In the genomic region with DNA sequence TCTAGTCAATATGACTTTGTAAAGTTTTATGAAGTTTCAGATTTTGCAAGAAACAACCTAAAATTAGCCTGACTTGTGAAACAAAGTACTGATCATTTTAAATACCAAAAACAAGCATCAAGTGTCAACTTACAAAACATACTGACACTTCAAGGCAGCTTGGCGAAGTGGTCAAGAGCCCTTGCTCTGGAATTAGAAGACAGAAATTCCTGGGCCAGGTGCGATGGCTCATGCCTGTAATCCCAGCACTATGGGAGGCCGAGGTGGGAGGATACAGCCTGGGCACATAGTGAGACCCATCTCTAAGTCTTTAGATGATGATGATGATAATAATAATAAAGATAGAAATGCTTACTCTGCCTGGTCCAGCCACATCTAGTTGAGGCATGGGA, we compare ENCODE assay signal across 2 cellular contexts.
TF ChIP-seq lines count a peak whose summit lies in the region.

No MANE protein-coding gene starts in this region.

TF ChIP-seq in HCT116, 20 proteins besides CTCF, POLR2A, EP300 and RAD21:
- TF ChIP-seq CEBPB (IDR thresholded peaks at IDR 0.05; ENCODE audit: low read depth) (no peak), EGR1 (IDR thresholded peaks at IDR 0.05; ENCODE audit: low read depth) (no peak), JUND (IDR thresholded peaks at IDR 0.05) (0 out of 2 replicates have a peak, but pooled peaks have one; percentile 6)
TF ChIP-seq in HCT116: peak in this region for 1.

TF ChIP-seq in SK-N-SH, 30 proteins besides CTCF, POLR2A, EP300 and RAD21:
- TF ChIP-seq TEAD4 (IDR thresholded peaks at IDR 0.05; ENCODE audit: borderline replicate concordance, insufficient read depth), result no peak
- no peak for TF ChIP-seq POLR2AphosphoS5 (IDR thresholded peaks at IDR 0.05; ENCODE audit: low read depth, low read length)
- TF ChIP-seq TAF1 (IDR thresholded peaks at IDR 0.05; ENCODE audit: borderline replicate concordance, low read depth, low read length), result no peak
- TF ChIP-seq, protein P1, sequence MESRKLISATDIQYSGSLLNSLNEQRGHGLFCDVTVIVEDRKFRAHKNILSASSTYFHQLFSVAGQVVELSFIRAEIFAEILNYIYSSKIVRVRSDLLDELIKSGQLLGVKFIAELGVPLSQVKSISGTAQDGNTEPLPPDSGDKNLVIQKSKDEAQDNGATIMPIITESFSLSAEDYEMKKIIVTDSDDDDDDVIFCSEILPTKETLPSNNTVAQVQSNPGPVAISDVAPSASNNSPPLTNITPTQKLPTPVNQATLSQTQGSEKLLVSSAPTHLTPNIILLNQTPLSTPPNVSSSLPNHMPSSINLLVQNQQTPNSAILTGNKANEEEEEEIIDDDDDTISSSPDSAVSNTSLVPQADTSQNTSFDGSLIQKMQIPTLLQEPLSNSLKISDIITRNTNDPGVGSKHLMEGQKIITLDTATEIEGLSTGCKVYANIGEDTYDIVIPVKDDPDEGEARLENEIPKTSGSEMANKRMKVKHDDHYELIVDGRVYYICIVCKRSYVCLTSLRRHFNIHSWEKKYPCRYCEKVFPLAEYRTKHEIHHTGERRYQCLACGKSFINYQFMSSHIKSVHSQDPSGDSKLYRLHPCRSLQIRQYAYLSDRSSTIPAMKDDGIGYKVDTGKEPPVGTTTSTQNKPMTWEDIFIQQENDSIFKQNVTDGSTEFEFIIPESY (IDR thresholded peaks at IDR 0.05; ENCODE audit: borderline replicate concordance, low read depth), result no peak
- no peak for TF ChIP-seq FOSL2 (IDR thresholded peaks at IDR 0.05; ENCODE audit: borderline replicate concordance, low read depth)
- TF ChIP-seq, protein P2, sequence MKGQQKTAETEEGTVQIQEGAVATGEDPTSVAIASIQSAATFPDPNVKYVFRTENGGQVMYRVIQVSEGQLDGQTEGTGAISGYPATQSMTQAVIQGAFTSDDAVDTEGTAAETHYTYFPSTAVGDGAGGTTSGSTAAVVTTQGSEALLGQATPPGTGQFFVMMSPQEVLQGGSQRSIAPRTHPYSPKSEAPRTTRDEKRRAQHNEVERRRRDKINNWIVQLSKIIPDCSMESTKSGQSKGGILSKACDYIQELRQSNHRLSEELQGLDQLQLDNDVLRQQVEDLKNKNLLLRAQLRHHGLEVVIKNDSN (IDR thresholded peaks at IDR 0.05; ENCODE audit: borderline replicate concordance, low read depth), result no peak
- TF ChIP-seq TCF12 (IDR thresholded peaks at IDR 0.05), result no peak
- TF ChIP-seq, protein P3, sequence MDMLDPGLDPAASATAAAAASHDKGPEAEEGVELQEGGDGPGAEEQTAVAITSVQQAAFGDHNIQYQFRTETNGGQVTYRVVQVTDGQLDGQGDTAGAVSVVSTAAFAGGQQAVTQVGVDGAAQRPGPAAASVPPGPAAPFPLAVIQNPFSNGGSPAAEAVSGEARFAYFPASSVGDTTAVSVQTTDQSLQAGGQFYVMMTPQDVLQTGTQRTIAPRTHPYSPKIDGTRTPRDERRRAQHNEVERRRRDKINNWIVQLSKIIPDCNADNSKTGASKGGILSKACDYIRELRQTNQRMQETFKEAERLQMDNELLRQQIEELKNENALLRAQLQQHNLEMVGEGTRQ (IDR thresholded peaks at IDR 0.05; ENCODE audit: borderline replicate concordance, low read depth, low read length), result no peak
- TF ChIP-seq CHD2 (IDR thresholded peaks at IDR 0.05; ENCODE audit: low read length, partially characterized antibody), result no peak
- TF ChIP-seq SMC3 (IDR thresholded peaks at IDR 0.05; ENCODE audit: low read depth, low read length), result no peak
- no peak for TF ChIP-seq GABPA (IDR thresholded peaks at IDR 0.05; ENCODE audit: low read depth)
- TF ChIP-seq, protein P4, sequence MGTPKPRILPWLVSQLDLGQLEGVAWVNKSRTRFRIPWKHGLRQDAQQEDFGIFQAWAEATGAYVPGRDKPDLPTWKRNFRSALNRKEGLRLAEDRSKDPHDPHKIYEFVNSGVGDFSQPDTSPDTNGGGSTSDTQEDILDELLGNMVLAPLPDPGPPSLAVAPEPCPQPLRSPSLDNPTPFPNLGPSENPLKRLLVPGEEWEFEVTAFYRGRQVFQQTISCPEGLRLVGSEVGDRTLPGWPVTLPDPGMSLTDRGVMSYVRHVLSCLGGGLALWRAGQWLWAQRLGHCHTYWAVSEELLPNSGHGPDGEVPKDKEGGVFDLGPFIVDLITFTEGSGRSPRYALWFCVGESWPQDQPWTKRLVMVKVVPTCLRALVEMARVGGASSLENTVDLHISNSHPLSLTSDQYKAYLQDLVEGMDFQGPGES (IDR thresholded peaks at IDR 0.05; ENCODE audit: low read depth, low read length), result no peak
- TF ChIP-seq FOXM1 (IDR thresholded peaks at IDR 0.05; ENCODE audit: low read depth), result no peak
- no peak for TF ChIP-seq EZH2phosphoT487 (IDR thresholded peaks at IDR 0.05; ENCODE audit: borderline replicate concordance, low read depth)
